In genomic region chr12:75969768-75970167, GRCh38 we compare ENCODE assay signal across 12 cellular contexts.
DNase-seq lines count a peak whose midpoint lies in the region; ATAC-seq and TF ChIP-seq lines count a peak whose summit lies in the region.
"Had no signal": no experiment of that assay in that cellular context is flagged by ENCODE, and none has a peak within 500 bp of the region (broad histone marks: within the 10 kb centered on the region; RNA-seq: fewer than 3 reads in every experiment).

No MANE protein-coding gene starts in this region.

- H3K27me3 ChIP-seq in HUES64 (ENCODE audit: insufficient read depth, low read length): no peaks in the 10 kb centered on the region

- H3K9ac ChIP-seq in HUES64 (ENCODE audit: low read depth, low read length): no peak overlapping the region

- peaks cover 25% of the 10 kb centered on the region for H3K4me1 ChIP-seq in HUES64 (ENCODE audit: insufficient read depth, low read length)
- H3K4me1 ChIP-seq: prostate gland had no signal

- no peak for TF ChIP-seq CTCF in epithelial cell of esophagus (IDR thresholded peaks at IDR 0.05; ENCODE audit: insufficient read depth, low read depth, low read length, missing control alignments)

- peak overlapping the region; percentile 2; the same call in 1 of the 2 replicates for H3K27ac ChIP-seq in HUES64 (ENCODE audit: low read depth, low read length)
- H3K27ac ChIP-seq: prostate gland had no signal

- no peak overlapping the region for H3K4me3 ChIP-seq in HUES64 (ENCODE audit: low read length)
- H3K4me3 ChIP-seq in epithelial cell of esophagus (ENCODE audit: low read length): no peak overlapping the region
- H3K4me3 ChIP-seq: prostate gland had no signal

- ATAC-seq in HG02884 (IDR thresholded peaks at IDR 0.05; ENCODE audit: unreplicated experiment): no peak
- ATAC-seq: T-cell had no signal

- H3K36me3 ChIP-seq in HUES64 (ENCODE audit: insufficient read depth, low read length): no peaks in the 10 kb centered on the region
- H3K36me3 ChIP-seq: prostate gland had no signal

- no peaks in the 10 kb centered on the region for H3K9me3 ChIP-seq in HUES64 (ENCODE audit: insufficient read depth, low read depth, low read length)
- H3K9me3 ChIP-seq: prostate gland had no signal

- DNase-seq in EH (ENCODE audit: low read depth) (peak; percentile 17), epithelial cell of esophagus (ENCODE audit: low read depth) (peak; percentile 39), myocyte (ENCODE audit: low read depth) (peak; percentile 38), GOT3 (lab: John Stamatoyannopoulos, UW) (no peak), DMS 273 treated with DMSO at 0.1 percent for 48 hours (lab: John Stamatoyannopoulos, UW) (no peak)
- DNase-seq: activated naive CD4-positive, alpha-beta T cell treated with anti-CD3 and anti-CD28 coated beads, Interleukin-2, amount 10 ng/mL, durations not matched to agents 7 days and 5 days; NCI-H2029; stimulated activated CD4-positive, alpha-beta T cell treated with anti-CD3 and anti-CD28 coated beads, Interleukin-4, amount 100 ng/mL, for 24 hours; T-cell had no signal

- WGBS in HUES64: 15% methylated on average over 5 of the region's 5 CpGs

Comparison
In these comparisons a context has a peak if more than half of its experiments do, and no peak if none do; other contexts are left out.
1. DNase-seq: peak in EH (single experiment), epithelial cell of esophagus (single experiment) and myocyte (single experiment); none in GOT3 (single experiment) and DMS 273 treated with DMSO at 0.1 percent for 48 hours (single experiment).